ENCODE assay signal across 18 cellular contexts in the genomic region with DNA sequence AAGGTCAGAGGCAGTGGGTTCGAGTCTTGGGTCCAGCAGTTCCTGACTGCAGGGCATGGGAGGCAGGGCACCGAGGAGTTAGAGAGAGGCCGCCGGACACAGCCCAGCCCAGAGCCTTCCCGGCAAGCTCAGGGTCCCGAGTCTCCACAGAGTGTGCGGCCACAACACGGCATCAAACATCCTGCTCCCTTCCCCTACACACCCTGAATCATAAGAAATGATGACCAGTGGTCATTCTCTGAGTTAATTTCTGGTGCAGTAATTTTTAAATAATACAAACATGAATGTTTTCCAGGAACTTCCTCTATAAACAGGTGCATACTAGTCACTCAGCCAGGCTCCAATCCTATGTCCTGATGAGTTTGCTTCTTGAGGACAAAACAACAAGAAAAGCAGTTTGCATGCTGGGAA.
A peak's percentile ranks its signal among the peaks of the same experiment; 100 is the strongest.
DNase-seq lines count a peak whose midpoint lies in the region; ATAC-seq, FAIRE-seq and TF ChIP-seq lines count a peak whose summit lies in the region.
"Had no signal": no experiment of that assay in that cellular context is flagged by ENCODE, and none has a peak within 500 bp of the region (broad histone marks: within the 10 kb centered on the region; RNA-seq: fewer than 3 reads in every experiment).

No MANE protein-coding gene starts in this region.

- no peaks in the 10 kb centered on the region for H3K9me1 ChIP-seq in endothelial cell of umbilical vein (replicated peaks; ENCODE audit: control insufficient read depth, extremely low read depth, insufficient read depth, low read length)

- H3K36me3 Mint-ChIP-seq in neural progenitor cell = peaks cover 17% of the 10 kb centered on the region
- no peaks in the 10 kb centered on the region for H3K36me3 Mint-ChIP-seq in naive thymus-derived CD8-positive, alpha-beta T cell
- H3K36me3 Mint-ChIP-seq in activated T-cell treated with anti-CD3 and anti-CD28 coated beads, Interleukin-2, amount 50 U/mL, for 4 hours (ENCODE audit: insufficient read depth) = no peaks in the 10 kb centered on the region
- H3K36me3 Mint-ChIP-seq: CD4-positive, alpha-beta memory T cell had no signal

- H3K27ac ChIP-seq in C4-2B = peak overlapping the region; percentile 77
- H3K27ac ChIP-seq in PC-9 = peak overlapping the region; percentile 77
- peak overlapping the region; percentile 79 for H3K27ac ChIP-seq in endothelial cell of umbilical vein (ENCODE audit: insufficient read depth, low read depth, low read length)
- H3K27ac ChIP-seq in neural progenitor cell = peak overlapping the region; percentile 97

- peaks cover 7% of the 10 kb centered on the region for H3K9me3 Mint-ChIP-seq in neural progenitor cell
- H3K9me3 Mint-ChIP-seq in naive thymus-derived CD8-positive, alpha-beta T cell = peaks cover 0 to 1% (median 0%) of the 10 kb centered on the region in 9 donors
- H3K9me3 Mint-ChIP-seq in activated T-cell treated with anti-CD3 and anti-CD28 coated beads, Interleukin-2, amount 50 U/mL, for 4 hours = peaks cover 3% of the 10 kb centered on the region
- H3K9me3 Mint-ChIP-seq: activated CD4-positive, alpha-beta T cell treated with anti-CD3 and anti-CD28 coated beads, Interleukin-2, amount 10 ng/mL, durations not matched to agents 7 days and 5 days had no signal

- H4K20me1 ChIP-seq in PC-9 (ENCODE audit: insufficient read depth) (no peaks in the 10 kb centered on the region), endothelial cell of umbilical vein (replicated peaks; ENCODE audit: control insufficient read depth, extremely low read depth, insufficient read depth, low read length) (no peaks in the 10 kb centered on the region), neural progenitor cell (ENCODE audit: low read depth) (no peaks in the 10 kb centered on the region)

- intact Hi-C loops in PC-9 (cut with micrococcal nuclease; ENCODE audit: unreplicated experiment) (loop anchor here (5.0 kb wide), 1 partner anchor 61 kb away; no protein-coding TSS in a partner anchor), endothelial cell of umbilical vein (cut with micrococcal nuclease) (loop anchor here (5.0 kb wide), 1 partner anchor 1364 kb away; the partner anchor contains the start of genes ACP1 and SH3YL1)

- DNase-seq in PC-9 (peak in 1 of 2 experiments; percentile 51), endothelial cell of umbilical vein (ENCODE audit: low read depth, low spot score) (peak; percentile 28), neural progenitor cell (ENCODE audit: low spot score) (no peak), RKO (ENCODE audit: low spot score) (no peak)
- no peak for DNase-seq in activated CD8-positive, alpha-beta memory T cell treated with anti-CD3 and anti-CD28 coated beads, Interleukin-2, amount 50 U/mL, for 48 hours
- no peak for DNase-seq in naive thymus-derived CD8-positive, alpha-beta T cell
- DNase-seq in activated T-cell treated with anti-CD3 and anti-CD28 coated beads, Interleukin-2, amount 50 U/mL, for 4 hours = no peak
- DNase-seq: ACHN; activated CD4-positive, alpha-beta T cell treated with anti-CD3 and anti-CD28 coated beads, Interleukin-2, amount 10 ng/mL, durations not matched to agents 7 days and 5 days; caudate nucleus; CD4-positive, alpha-beta memory T cell; DND-41; foreskin melanocyte; NCI-H1436; NCI-H345 had no signal

- no peak for ATAC-seq in naive thymus-derived CD8-positive, alpha-beta T cell
- ATAC-seq in activated T-cell treated with anti-CD3 and anti-CD28 coated beads, Interleukin-2, amount 50 U/mL, for 4 hours = no peak

- FAIRE-seq in endothelial cell of umbilical vein (lab: Jason Lieb, UNC) = no peak

- peaks cover 2% of the 10 kb centered on the region for H3K27me3 Mint-ChIP-seq in neural progenitor cell (ENCODE audit: insufficient read depth, low read depth)
- H3K27me3 Mint-ChIP-seq in naive thymus-derived CD8-positive, alpha-beta T cell = peaks cover 2 to 28% (median 10%) of the 10 kb centered on the region in 5 donors
- no peaks in the 10 kb centered on the region for H3K27me3 Mint-ChIP-seq in activated T-cell treated with anti-CD3 and anti-CD28 coated beads, Interleukin-2, amount 50 U/mL, for 4 hours (ENCODE audit: low read depth)

- CTCF ChIA-PET in PC-9 (lab: Charles Lee) (interaction anchor here (0.7 kb wide), 1 partner anchor 32 kb away, joined by 4 read pairs; no protein-coding TSS in a partner anchor), endothelial cell of umbilical vein (lab: Charles Lee) (interaction anchor here (1.2 to 2.6 kb wide), 6 partner anchors 21 to 96 kb away, joined by 3 to 17 read pairs (median 4); no protein-coding TSS in a partner anchor)

- no peak for TF ChIP-seq POLR2A in endothelial cell of umbilical vein (IDR thresholded peaks at IDR 0.05; ENCODE audit: low read depth, low read length)

- peaks cover 14% of the 10 kb centered on the region for H3K4me1 Mint-ChIP-seq in neural progenitor cell
- peaks cover 0 to 2% (median 0%) of the 10 kb centered on the region in 4 donors for H3K4me1 Mint-ChIP-seq in naive thymus-derived CD8-positive, alpha-beta T cell
- H3K4me1 Mint-ChIP-seq in activated T-cell treated with anti-CD3 and anti-CD28 coated beads, Interleukin-2, amount 50 U/mL, for 4 hours (ENCODE audit: low read depth) = no peaks in the 10 kb centered on the region
- H3K4me1 Mint-ChIP-seq: activated CD4-positive, alpha-beta T cell treated with anti-CD3 and anti-CD28 coated beads, Interleukin-2, amount 10 ng/mL, durations not matched to agents 7 days and 5 days; CD4-positive, alpha-beta memory T cell had no signal

- H3K36me3 ChIP-seq in PC-9 (ENCODE audit: low read depth) (peaks cover 11% of the 10 kb centered on the region; the same call in 1 of the 2 replicates), endothelial cell of umbilical vein (ENCODE audit: control insufficient read depth in 2 of 2, extremely low read depth in 1 of 2, insufficient read depth in 2 of 2, low read length in 2 of 2) (no peaks in the 10 kb centered on the region), neural progenitor cell (peaks cover 5% of the 10 kb centered on the region)

- H3K79me2 ChIP-seq in PC-9 (ENCODE audit: low read depth) (no peaks in the 10 kb centered on the region), endothelial cell of umbilical vein (ENCODE audit: control insufficient read depth, insufficient read depth, low read length) (no peaks in the 10 kb centered on the region), neural progenitor cell (ENCODE audit: low read depth) (no peaks in the 10 kb centered on the region)

- H3F3A ChIP-seq in PC-9 (ENCODE audit: insufficient read depth, low read depth) = peaks cover 38% of the 10 kb centered on the region
- H3F3A ChIP-seq in neural progenitor cell (ENCODE audit: low read depth) = peaks cover 19% of the 10 kb centered on the region

- H3K4me2 ChIP-seq in PC-9 (peak overlapping the region; percentile 73), endothelial cell of umbilical vein (ENCODE audit: insufficient read depth, low read length) (peak overlapping the region; percentile 26), neural progenitor cell (peak overlapping the region; percentile 70)

- dilution Hi-C loops in endothelial cell of umbilical vein (cut with MboI; ENCODE audit: extremely low pct_ligation_motif_present, low sequenced_read_pairs) = no loop called here

- no peaks in the 10 kb centered on the region for H3K9me2 ChIP-seq in PC-9 (ENCODE audit: insufficient read depth)

- TF ChIP-seq CTCF in C4-2B (conservative IDR thresholded peaks at IDR 0.05) (no peak), PC-9 (conservative IDR thresholded peaks at IDR 0.05) (no peak), endothelial cell of umbilical vein (IDR thresholded peaks at IDR 0.05; ENCODE audit: extremely low read depth in 1 of 2, insufficient read depth in 1 of 2, low read depth in 1 of 2, low read length in 2 of 2) (no peak), neural progenitor cell (IDR thresholded peaks at IDR 0.05) (no peak)

- H3K9ac ChIP-seq in endothelial cell of umbilical vein (replicated peaks; ENCODE audit: extremely low read depth, insufficient read depth, low read length) (no peak overlapping the region), neural progenitor cell (no peak overlapping the region)

- H3K4me1 ChIP-seq in PC-9 (replicated peaks; ENCODE audit: insufficient read depth) = peaks cover 71% of the 10 kb centered on the region
- peaks cover 23% of the 10 kb centered on the region for H3K4me1 ChIP-seq in endothelial cell of umbilical vein (ENCODE audit: control insufficient read depth, extremely low read depth, insufficient read depth, low read length)
- peaks cover 18% of the 10 kb centered on the region for H3K4me1 ChIP-seq in neural progenitor cell

- no peak overlapping the region for H3K4me3 Mint-ChIP-seq in neural progenitor cell
- no peak overlapping the region for H3K4me3 Mint-ChIP-seq in naive thymus-derived CD8-positive, alpha-beta T cell
- no peak overlapping the region for H3K4me3 Mint-ChIP-seq in activated T-cell treated with anti-CD3 and anti-CD28 coated beads, Interleukin-2, amount 50 U/mL, for 4 hours
- H3K4me3 Mint-ChIP-seq: activated CD4-positive, alpha-beta T cell treated with anti-CD3 and anti-CD28 coated beads, Interleukin-2, amount 10 ng/mL, durations not matched to agents 7 days and 5 days; CD4-positive, alpha-beta memory T cell had no signal

- H3K9me3 ChIP-seq in PC-9 (ENCODE audit: insufficient read depth, low read depth) (no peaks in the 10 kb centered on the region; the same call in 1 of the 2 replicates), endothelial cell of umbilical vein (replicated peaks; ENCODE audit: control insufficient read depth, insufficient read depth, low read length) (no peaks in the 10 kb centered on the region), neural progenitor cell (ENCODE audit: low read depth) (no peaks in the 10 kb centered on the region)

- peak overlapping the region; percentile 53 for H3K4me3 ChIP-seq in PC-9
- no peak overlapping the region for H3K4me3 ChIP-seq in endothelial cell of umbilical vein (replicated peaks in 1 of 3; ENCODE audit: insufficient read depth in 1 of 3, low read depth in 1 of 3, low read length in 3 of 3)
- H3K4me3 ChIP-seq in neural progenitor cell = peak overlapping the region; percentile 29
- H3K4me3 ChIP-seq: lung, SK-N-MC had no signal

- H3K27ac Mint-ChIP-seq in neural progenitor cell = peak overlapping the region; percentile 35
- H3K27ac Mint-ChIP-seq in naive thymus-derived CD8-positive, alpha-beta T cell = no peak overlapping the region
- H3K27ac Mint-ChIP-seq: activated CD4-positive, alpha-beta T cell treated with anti-CD3 and anti-CD28 coated beads, Interleukin-2, amount 10 ng/mL, durations not matched to agents 7 days and 5 days; CD4-positive, alpha-beta memory T cell had no signal

- H2AFZ ChIP-seq in PC-9 (no peak overlapping the region), endothelial cell of umbilical vein (ENCODE audit: low read depth, low read length) (no peak overlapping the region), neural progenitor cell (replicated peaks) (no peak overlapping the region)

- POLR2A ChIA-PET in PC-9 (lab: Charles Lee; ENCODE audit: unreplicated experiment) = no interaction called here
- POLR2A ChIA-PET in endothelial cell of umbilical vein (lab: Charles Lee) = no interaction called here
- POLR2A ChIA-PET in naive thymus-derived CD8-positive, alpha-beta T cell (lab: Charles Lee) = no interaction called here

- H3K27me3 ChIP-seq in PC-9 (ENCODE audit: insufficient read depth, low read depth) (no peaks in the 10 kb centered on the region; the same call in 1 of the 2 replicates), endothelial cell of umbilical vein (ENCODE audit: control insufficient read depth in 2 of 2, insufficient read depth in 2 of 2, low read length in 2 of 2) (no peaks in the 10 kb centered on the region), neural progenitor cell (no peaks in the 10 kb centered on the region)

- BruUV-seq in PC-9 (replicated peaks; lab: Mats Ljungman, UMichigan) (no TSS peak), endothelial cell of umbilical vein (replicated peaks; lab: Mats Ljungman, UMichigan) (no TSS peak)

Comparison
In these comparisons a context has a peak if more than half of its experiments do, and no peak if none do; other contexts are left out.
1. H3K4me3 ChIP-seq: peak in PC-9 (single experiment) and neural progenitor cell (single experiment); none in endothelial cell of umbilical vein (0 of 3).
2. Peak in every context shown above with its lines, with median percentiles within 50 percentile points of each other: H3K27ac ChIP-seq and H3K4me2 ChIP-seq.